Comparison of ENCODE assay signal across 1 cellular context in genomic region chr15:70097337-70098169, GRCh38.
TF ChIP-seq lines count a peak whose summit lies in the region.

TLE3 (minus strand) TSS chr15:70097917; CDS start chr15:70096798, 1,119 bp downstream.

TF ChIP-seq in K562, 482 proteins besides CTCF, POLR2A, EP300 and RAD21 (continued from another document and continues in another):
- no peak for TF ChIP-seq PATZ1 (CRISPR knock-in tag; IDR thresholded peaks at IDR 0.05; ENCODE audit: borderline replicate concordance)
- TF ChIP-seq GABPB2 (CRISPR knock-in tag; conservative IDR thresholded peaks at IDR 0.05), result no peak
- TF ChIP-seq SUPT5H (IDR thresholded peaks at IDR 0.05), result peak; percentile 98
- peak; percentile 51; the same call in 1 of the 2 replicates for TF ChIP-seq ZBTB12 (CRISPR knock-in tag; IDR thresholded peaks at IDR 0.05)
- no peak for TF ChIP-seq TARDBP (IDR thresholded peaks at IDR 0.05)
- TF ChIP-seq ZBTB2 (IDR thresholded peaks at IDR 0.05), result peak; percentile 78
- no peak for TF ChIP-seq ZNF830 (CRISPR knock-in tag; IDR thresholded peaks at IDR 0.05)
- TF ChIP-seq ZBTB9 (CRISPR knock-in tag; IDR thresholded peaks at IDR 0.05), result peak; percentile 25; the same call in 1 of the 2 replicates
- TF ChIP-seq NEUROD1 (IDR thresholded peaks at IDR 0.05; ENCODE audit: borderline replicate concordance, low read depth, low read length, partially characterized antibody), result peak; percentile 18
- no peak for TF ChIP-seq NELFE (IDR thresholded peaks at IDR 0.05; ENCODE audit: insufficient read depth, insufficient read length)
- TF ChIP-seq STAT5A (IDR thresholded peaks at IDR 0.05; ENCODE audit: borderline replicate concordance, low read length), result no peak
- peak; percentile 61 for TF ChIP-seq SAP30 (IDR thresholded peaks at IDR 0.05; ENCODE audit: borderline replicate concordance, insufficient read depth, low read depth, low read length, poor library complexity, severe bottlenecking)
- TF ChIP-seq ZNF133 (CRISPR knock-in tag; IDR thresholded peaks at IDR 0.05), result no peak
- TF ChIP-seq HDAC8 (tag; IDR thresholded peaks at IDR 0.05), result no peak
- TF ChIP-seq ZNF316 (IDR thresholded peaks at IDR 0.05), result 0 out of 2 replicates have a peak, but pooled peaks have one; percentile 16
- TF ChIP-seq POU5F1 (IDR thresholded peaks at IDR 0.05; ENCODE audit: borderline replicate concordance, low read depth, low read length, partially characterized antibody), result no peak
- no peak for TF ChIP-seq GTF2B (IDR thresholded peaks at IDR 0.05; ENCODE audit: extremely low read depth, insufficient read length)
- no peak for TF ChIP-seq TCF7 (IDR thresholded peaks at IDR 0.05; ENCODE audit: borderline replicate concordance)
- TF ChIP-seq HMG20A (CRISPR knock-in tag; conservative IDR thresholded peaks at IDR 0.05), result no peak
- TF ChIP-seq LARP7 (IDR thresholded peaks at IDR 0.05), result peak; percentile 89; the same call in 1 of the 2 replicates
- TF ChIP-seq JUND (IDR thresholded peaks at IDR 0.05; ENCODE audit: borderline replicate concordance, low read depth, low read length), result peak; percentile 40; the same call in 1 of the 2 replicates
- no peak for TF ChIP-seq JUND (tag; IDR thresholded peaks at IDR 0.05; ENCODE audit: borderline replicate concordance, low read depth, low read length)
- TF ChIP-seq CBX8 (IDR thresholded peaks at IDR 0.05; ENCODE audit: borderline replicate concordance, extremely low read depth, low read depth, low read length, poor library complexity, severe bottlenecking), result no peak
- TF ChIP-seq HMGXB4 (CRISPR knock-in tag; IDR thresholded peaks at IDR 0.05), result 0 out of 2 replicates have a peak, but pooled peaks have one; percentile 37
- no peak for TF ChIP-seq MEF2A (IDR thresholded peaks at IDR 0.05; ENCODE audit: control insufficient read depth, low read depth, low read length)
- no peak for TF ChIP-seq MCM7 (IDR thresholded peaks at IDR 0.05)
- TF ChIP-seq TEAD1 (CRISPR knock-in tag; IDR thresholded peaks at IDR 0.05), result peak in 1 of 2 experiments; percentile 56; a peak in 1 of 4 replicates
- peak; percentile 53 for TF ChIP-seq PRDM10 (IDR thresholded peaks at IDR 0.05; ENCODE audit: partially characterized antibody)
- no peak for TF ChIP-seq DDX20 (tag; IDR thresholded peaks at IDR 0.05; ENCODE audit: low read depth)
- no peak for TF ChIP-seq SP2 (IDR thresholded peaks at IDR 0.05; ENCODE audit: extremely low read depth, low read depth, low read length, poor library complexity, severe bottlenecking)
- TF ChIP-seq EP400 (IDR thresholded peaks at IDR 0.05), result peak; percentile 92
- TF ChIP-seq CTCFL (IDR thresholded peaks at IDR 0.05; ENCODE audit: borderline replicate concordance, insufficient read depth, low read depth, low read length, poor library complexity, severe bottlenecking), result peak; percentile 80
- no peak for TF ChIP-seq PBX2 (CRISPR knock-in tag; IDR thresholded peaks at IDR 0.05; ENCODE audit: low read depth)
- no peak for TF ChIP-seq PBX2 (tag; conservative IDR thresholded peaks at IDR 0.05; ENCODE audit: low read depth)
- TF ChIP-seq ZNF384 (IDR thresholded peaks at IDR 0.05; ENCODE audit: low read depth, low read length), result no peak
